2 cellular contexts compared by ENCODE assay signal in the genomic region with DNA sequence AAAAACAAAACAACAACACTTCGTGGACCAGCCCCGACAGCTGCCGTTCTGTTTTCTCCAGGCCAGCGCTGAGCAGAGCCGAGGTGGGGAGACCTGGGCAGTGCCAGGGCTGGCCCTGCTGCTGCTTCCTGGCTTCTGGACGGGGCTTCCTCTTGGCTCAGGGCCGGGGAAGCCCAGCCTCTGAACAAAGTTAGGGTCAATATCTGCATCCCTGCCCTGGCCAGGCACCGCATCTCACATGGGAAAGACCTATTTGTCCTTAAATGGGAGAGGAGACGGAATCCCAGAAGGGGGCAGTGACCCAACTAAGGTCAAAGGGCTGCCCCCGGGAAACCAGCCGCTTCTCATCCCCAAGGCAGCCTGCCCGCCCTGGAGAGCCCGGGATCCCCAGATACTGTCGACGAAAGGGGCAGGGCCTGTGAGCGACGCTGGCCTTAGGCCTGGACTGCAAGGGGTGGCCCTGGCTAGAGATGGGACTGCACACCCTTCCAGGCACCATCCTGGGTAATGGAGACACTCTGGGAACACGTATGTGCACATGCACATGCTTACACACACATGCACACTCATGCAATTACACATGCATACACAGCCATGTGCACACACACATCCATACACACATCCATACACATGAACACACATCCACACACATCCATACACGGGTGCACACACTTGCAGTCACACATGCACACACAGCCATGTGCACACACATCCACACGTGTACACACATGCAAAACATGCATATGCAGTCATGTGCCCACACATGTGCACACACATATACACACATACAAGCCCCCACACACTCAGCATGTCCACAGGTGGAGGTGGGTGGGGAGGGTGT.
TF ChIP-seq lines count a peak whose summit lies in the region.

No MANE protein-coding gene starts in this region.

TF ChIP-seq in A549, 52 proteins besides CTCF, POLR2A, EP300 and RAD21 (continued from another document):
- no peak for TF ChIP-seq E2F6 (IDR thresholded peaks at IDR 0.05; ENCODE audit: borderline replicate concordance, low read depth)

TF ChIP-seq in WTC11, 78 proteins besides CTCF, POLR2A, EP300 and RAD21 (continued from another document):
- TF ChIP-seq AR (CRISPR knock-in tag; IDR thresholded peaks at IDR 0.05) (no peak), KAT7 (CRISPR knock-in tag; IDR thresholded peaks at IDR 0.05; ENCODE audit: borderline replicate concordance) (no peak), TEAD1 (CRISPR knock-in tag; IDR thresholded peaks at IDR 0.05) (no peak), GRHL2 (CRISPR knock-in tag; IDR thresholded peaks at IDR 0.05; ENCODE audit: insufficient replicate concordance, severe bottlenecking) (no peak), NFYB (CRISPR knock-in tag; conservative IDR thresholded peaks at IDR 0.05; ENCODE audit: low read depth) (no peak), PREB (CRISPR knock-in tag; IDR thresholded peaks at IDR 0.05; ENCODE audit: borderline replicate concordance) (no peak), NFE2L1 (CRISPR knock-in tag; IDR thresholded peaks at IDR 0.05) (no peak), ZNF219 (CRISPR knock-in tag; IDR thresholded peaks at IDR 0.05; ENCODE audit: borderline replicate concordance) (no peak), FOXP1 (CRISPR knock-in tag; IDR thresholded peaks at IDR 0.05; ENCODE audit: borderline replicate concordance) (no peak), TEAD4 (CRISPR knock-in tag; IDR thresholded peaks at IDR 0.05) (no peak), JAZF1 (CRISPR knock-in tag; IDR thresholded peaks at IDR 0.05) (no peak), STAT6 (CRISPR knock-in tag; conservative IDR thresholded peaks at IDR 0.05; ENCODE audit: low read depth) (no peak)
- TF ChIP-seq, protein P1, sequence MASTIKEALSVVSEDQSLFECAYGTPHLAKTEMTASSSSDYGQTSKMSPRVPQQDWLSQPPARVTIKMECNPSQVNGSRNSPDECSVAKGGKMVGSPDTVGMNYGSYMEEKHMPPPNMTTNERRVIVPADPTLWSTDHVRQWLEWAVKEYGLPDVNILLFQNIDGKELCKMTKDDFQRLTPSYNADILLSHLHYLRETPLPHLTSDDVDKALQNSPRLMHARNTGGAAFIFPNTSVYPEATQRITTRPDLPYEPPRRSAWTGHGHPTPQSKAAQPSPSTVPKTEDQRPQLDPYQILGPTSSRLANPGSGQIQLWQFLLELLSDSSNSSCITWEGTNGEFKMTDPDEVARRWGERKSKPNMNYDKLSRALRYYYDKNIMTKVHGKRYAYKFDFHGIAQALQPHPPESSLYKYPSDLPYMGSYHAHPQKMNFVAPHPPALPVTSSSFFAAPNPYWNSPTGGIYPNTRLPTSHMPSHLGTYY (CRISPR knock-in tag; IDR thresholded peaks at IDR 0.05), result no peak
- TF ChIP-seq, protein P2, sequence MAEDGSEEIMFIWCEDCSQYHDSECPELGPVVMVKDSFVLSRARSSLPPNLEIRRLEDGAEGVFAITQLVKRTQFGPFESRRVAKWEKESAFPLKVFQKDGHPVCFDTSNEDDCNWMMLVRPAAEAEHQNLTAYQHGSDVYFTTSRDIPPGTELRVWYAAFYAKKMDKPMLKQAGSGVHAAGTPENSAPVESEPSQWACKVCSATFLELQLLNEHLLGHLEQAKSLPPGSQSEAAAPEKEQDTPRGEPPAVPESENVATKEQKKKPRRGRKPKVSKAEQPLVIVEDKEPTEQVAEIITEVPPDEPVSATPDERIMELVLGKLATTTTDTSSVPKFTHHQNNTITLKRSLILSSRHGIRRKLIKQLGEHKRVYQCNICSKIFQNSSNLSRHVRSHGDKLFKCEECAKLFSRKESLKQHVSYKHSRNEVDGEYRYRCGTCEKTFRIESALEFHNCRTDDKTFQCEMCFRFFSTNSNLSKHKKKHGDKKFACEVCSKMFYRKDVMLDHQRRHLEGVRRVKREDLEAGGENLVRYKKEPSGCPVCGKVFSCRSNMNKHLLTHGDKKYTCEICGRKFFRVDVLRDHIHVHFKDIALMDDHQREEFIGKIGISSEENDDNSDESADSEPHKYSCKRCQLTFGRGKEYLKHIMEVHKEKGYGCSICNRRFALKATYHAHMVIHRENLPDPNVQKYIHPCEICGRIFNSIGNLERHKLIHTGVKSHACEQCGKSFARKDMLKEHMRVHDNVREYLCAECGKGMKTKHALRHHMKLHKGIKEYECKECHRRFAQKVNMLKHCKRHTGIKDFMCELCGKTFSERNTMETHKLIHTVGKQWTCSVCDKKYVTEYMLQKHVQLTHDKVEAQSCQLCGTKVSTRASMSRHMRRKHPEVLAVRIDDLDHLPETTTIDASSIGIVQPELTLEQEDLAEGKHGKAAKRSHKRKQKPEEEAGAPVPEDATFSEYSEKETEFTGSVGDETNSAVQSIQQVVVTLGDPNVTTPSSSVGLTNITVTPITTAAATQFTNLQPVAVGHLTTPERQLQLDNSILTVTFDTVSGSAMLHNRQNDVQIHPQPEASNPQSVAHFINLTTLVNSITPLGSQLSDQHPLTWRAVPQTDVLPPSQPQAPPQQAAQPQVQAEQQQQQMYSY (CRISPR knock-in tag; IDR thresholded peaks at IDR 0.05), result no peak
- TF ChIP-seq, protein P3, sequence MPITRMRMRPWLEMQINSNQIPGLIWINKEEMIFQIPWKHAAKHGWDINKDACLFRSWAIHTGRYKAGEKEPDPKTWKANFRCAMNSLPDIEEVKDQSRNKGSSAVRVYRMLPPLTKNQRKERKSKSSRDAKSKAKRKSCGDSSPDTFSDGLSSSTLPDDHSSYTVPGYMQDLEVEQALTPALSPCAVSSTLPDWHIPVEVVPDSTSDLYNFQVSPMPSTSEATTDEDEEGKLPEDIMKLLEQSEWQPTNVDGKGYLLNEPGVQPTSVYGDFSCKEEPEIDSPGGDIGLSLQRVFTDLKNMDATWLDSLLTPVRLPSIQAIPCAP (CRISPR knock-in tag; IDR thresholded peaks at IDR 0.05), result no peak
- TF ChIP-seq, protein P4, sequence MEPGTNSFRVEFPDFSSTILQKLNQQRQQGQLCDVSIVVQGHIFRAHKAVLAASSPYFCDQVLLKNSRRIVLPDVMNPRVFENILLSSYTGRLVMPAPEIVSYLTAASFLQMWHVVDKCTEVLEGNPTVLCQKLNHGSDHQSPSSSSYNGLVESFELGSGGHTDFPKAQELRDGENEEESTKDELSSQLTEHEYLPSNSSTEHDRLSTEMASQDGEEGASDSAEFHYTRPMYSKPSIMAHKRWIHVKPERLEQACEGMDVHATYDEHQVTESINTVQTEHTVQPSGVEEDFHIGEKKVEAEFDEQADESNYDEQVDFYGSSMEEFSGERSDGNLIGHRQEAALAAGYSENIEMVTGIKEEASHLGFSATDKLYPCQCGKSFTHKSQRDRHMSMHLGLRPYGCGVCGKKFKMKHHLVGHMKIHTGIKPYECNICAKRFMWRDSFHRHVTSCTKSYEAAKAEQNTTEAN (CRISPR knock-in tag; IDR thresholded peaks at IDR 0.05), result no peak
